Comparison of ENCODE assay signal across 8 cellular contexts in genomic region chr6:129936329-129937165, GRCh38.
DNase-seq lines count a peak whose midpoint lies in the region; ATAC-seq and TF ChIP-seq lines count a peak whose summit lies in the region.

No MANE protein-coding gene starts in this region.

- POLR2A ChIA-PET in OCI-LY7 (lab: Charles Lee) = no interaction called here

- peaks cover 2% of the 10 kb centered on the region for H3K4me1 Mint-ChIP-seq in CD14-positive monocyte

- H3K9me2 ChIP-seq in OCI-LY7 (ENCODE audit: insufficient read depth, low read length) = no peaks in the 10 kb centered on the region

- H3K27ac ChIP-seq in OCI-LY7 (ENCODE audit: low read depth, low read length, poor library complexity, severe bottlenecking) (no peak overlapping the region), right atrium auricular region (no peak overlapping the region), spleen (no peak overlapping the region)

- intact Hi-C loops in CD14-positive monocyte (cut with micrococcal nuclease) = loop anchor here in 1 of 2 donors (5.0 to 10.0 kb wide), 2 partner anchors 39 to 342 kb away; no protein-coding TSS in a partner anchor
- intact Hi-C loops in OCI-LY7 (cut with micrococcal nuclease; ENCODE audit: unreplicated experiment) = loop anchor here (1.0 to 10.0 kb wide), 4 partner anchors 84 to 437 kb away; no protein-coding TSS in a partner anchor
- intact Hi-C loops in spleen (cut with DNase I; ENCODE audit: low total_unique reads) = no loop called here

- peak overlapping the region in 1 of 2 donors; percentile 69 for H3K4me3 Mint-ChIP-seq in CD14-positive monocyte

- no peaks in the 10 kb centered on the region for H3K79me2 ChIP-seq in OCI-LY7 (ENCODE audit: insufficient read depth, low read depth, low read length)

- no peaks in the 10 kb centered on the region for H4K20me1 ChIP-seq in OCI-LY7 (ENCODE audit: insufficient read depth, low read length)

- H3K27ac Mint-ChIP-seq in CD14-positive monocyte = peak overlapping the region in 2 of 7 donors; percentile 37 to 49

- no peak for TF ChIP-seq POLR2A in spleen (IDR thresholded peaks at IDR 0.05)

- H3K27me3 ChIP-seq in right atrium auricular region (no peaks in the 10 kb centered on the region), spleen (replicated peaks in 1 of 7) (no peaks in the 10 kb centered on the region)

- CTCF ChIA-PET in OCI-LY7 (lab: Charles Lee; ENCODE audit: unreplicated experiment) = no interaction called here

- no TSS peak for BruUV-seq in OCI-LY7 (replicated peaks; lab: Mats Ljungman, UMichigan)

- H3K36me3 ChIP-seq in OCI-LY7 (ENCODE audit: insufficient read depth, low read length) = no peaks in the 10 kb centered on the region
- H3K36me3 ChIP-seq in right atrium auricular region = no peaks in the 10 kb centered on the region
- H3K36me3 ChIP-seq in spleen = no peaks in the 10 kb centered on the region

- no peaks in the 10 kb centered on the region for H3K9me3 Mint-ChIP-seq in CD14-positive monocyte

- DNase-seq in CD14-positive monocyte (ENCODE audit: low spot score) (no peak), OCI-LY7 (ENCODE audit: low spot score) (peak; percentile 61), right atrium auricular region (ENCODE audit: low spot score) (no peak), spleen (no peak), HPDE6-E6E7 (ENCODE audit: extremely low spot score) (no peak)
- DNase-seq in activated naive CD4-positive, alpha-beta T cell treated with Interleukin-2 at 50 U/mL for 16 hours = peak; percentile 46

- no peaks in the 10 kb centered on the region for H3K36me3 Mint-ChIP-seq in CD14-positive monocyte

- H3K4me3 ChIP-seq in OCI-LY7 (ENCODE audit: low read depth, low read length, poor library complexity, severe bottlenecking) (no peak overlapping the region), right atrium auricular region (no peak overlapping the region), spleen (no peak overlapping the region)

- H2AFZ ChIP-seq in OCI-LY7 (ENCODE audit: low read length) = no peak overlapping the region

- H3K9me3 ChIP-seq in OCI-LY7 (ENCODE audit: low read length) (no peaks in the 10 kb centered on the region), right atrium auricular region (no peaks in the 10 kb centered on the region), spleen (no peaks in the 10 kb centered on the region)

- H3K4me1 ChIP-seq in OCI-LY7 (ENCODE audit: insufficient read depth, low read length, poor library complexity, severe bottlenecking) (no peaks in the 10 kb centered on the region), right atrium auricular region (no peaks in the 10 kb centered on the region), spleen (peaks cover 0 to 5% (median 1%) of the 10 kb centered on the region in 6 donors)

- 15 to 19% (median 17%) methylated on average over 7 of the region's 7 CpGs for WGBS in spleen, 5 donors

- ATAC-seq in GM18517 (IDR thresholded peaks at IDR 0.05; ENCODE audit: unreplicated experiment) (peak; percentile 76), HG03354 (IDR thresholded peaks at IDR 0.05; ENCODE audit: poor library complexity, severe bottlenecking, unreplicated experiment) (peak; percentile 85)

- TF ChIP-seq CTCF in CD14-positive monocyte (IDR thresholded peaks at IDR 0.05) = peak; percentile 73
- TF ChIP-seq CTCF in OCI-LY7 (conservative IDR thresholded peaks at IDR 0.05; ENCODE audit: low read length) = peak; percentile 97
- peak; percentile 34 to 62 for TF ChIP-seq CTCF in right atrium auricular region (IDR thresholded peaks at IDR 0.05)
- peak in 7 of 11 experiments; percentile 5 to 56 (median 45) for TF ChIP-seq CTCF in spleen (IDR thresholded peaks at IDR 0.05 in 8 of 11, conservative IDR thresholded peaks at IDR 0.05 in 3 of 11)

- peaks cover under 1 to 8% (median 7%) of the 10 kb centered on the region in 3 donors for H3K27me3 Mint-ChIP-seq in CD14-positive monocyte (ENCODE audit: low read depth in 3 of 3)

- no peak overlapping the region for H3K4me2 ChIP-seq in OCI-LY7 (ENCODE audit: low read length)

Comparison
In these comparisons a context has a peak if more than half of its experiments do, and no peak if none do; other contexts are left out.
1. DNase-seq: peak in OCI-LY7 (single experiment) and activated naive CD4-positive, alpha-beta T cell treated with Interleukin-2 at 50 U/mL for 16 hours (single experiment); none in CD14-positive monocyte (single experiment), right atrium auricular region (single experiment), spleen (single experiment) and HPDE6-E6E7 (single experiment).
2. CTCF ChIP-seq: peak in every context shown above with its lines; median percentile 97 in OCI-LY7; 73 in CD14-positive monocyte; 48 in right atrium auricular region; 45 in spleen.